In genomic region chr12:12546314-12546772, GRCh38 we compare ENCODE assay signal across 1 cellular context.
A peak's percentile ranks its signal among the peaks of the same experiment; 100 is the strongest.
TF ChIP-seq lines count a peak whose summit lies in the region.

No MANE protein-coding gene starts in this region.

TF ChIP-seq in HepG2, 621 proteins besides CTCF, POLR2A, EP300 and RAD21 (continued from another document and continues in another):
- peak; percentile 90 for TF ChIP-seq HNF1B (CRISPR knock-in tag; IDR thresholded peaks at IDR 0.05)
- peak; percentile 98 for TF ChIP-seq FOXP4 (CRISPR knock-in tag; IDR thresholded peaks at IDR 0.05)
- TF ChIP-seq ZFYVE20 (CRISPR knock-in tag; IDR thresholded peaks at IDR 0.05; ENCODE audit: borderline replicate concordance, low read depth), result no peak
- no peak for TF ChIP-seq POGK (CRISPR knock-in tag; conservative IDR thresholded peaks at IDR 0.05)
- no peak for TF ChIP-seq ZNF713 (CRISPR knock-in tag; IDR thresholded peaks at IDR 0.05)
- TF ChIP-seq ZMYM4 (CRISPR knock-in tag; IDR thresholded peaks at IDR 0.05), result peak; percentile 86
- no peak for TF ChIP-seq BRCA1 (CRISPR knock-in tag; IDR thresholded peaks at IDR 0.05)
- no peak for TF ChIP-seq GRHL1 (CRISPR knock-in tag; conservative IDR thresholded peaks at IDR 0.05)
- peak; percentile 91 for TF ChIP-seq RARA (CRISPR knock-in tag; IDR thresholded peaks at IDR 0.05)
- TF ChIP-seq ZNF263 (CRISPR knock-in tag; IDR thresholded peaks at IDR 0.05), result no peak
- peak; percentile 96 for TF ChIP-seq FOXP1 (IDR thresholded peaks at IDR 0.05)
- peak; percentile 98 for TF ChIP-seq FOXP1 (CRISPR knock-in tag; IDR thresholded peaks at IDR 0.05)
- TF ChIP-seq ATF1 (CRISPR knock-in tag; IDR thresholded peaks at IDR 0.05), result 0 out of 2 replicates have a peak, but pooled peaks have one; percentile 47
- peak; percentile 82; the same call in 1 of the 2 replicates for TF ChIP-seq ZBTB34 (CRISPR knock-in tag; IDR thresholded peaks at IDR 0.05)
- TF ChIP-seq ELF3 (CRISPR knock-in tag; IDR thresholded peaks at IDR 0.05), result peak; percentile 68
- TF ChIP-seq BCL6 (CRISPR knock-in tag; IDR thresholded peaks at IDR 0.05), result peak; percentile 84
- TF ChIP-seq RBM39 (IDR thresholded peaks at IDR 0.05; ENCODE audit: low read depth, low read length, poor library complexity, severe bottlenecking), result no peak
- no peak for TF ChIP-seq RFX1 (IDR thresholded peaks at IDR 0.05)
- no peak for TF ChIP-seq MAZ (IDR thresholded peaks at IDR 0.05; ENCODE audit: borderline replicate concordance, low read depth, low read length)
- TF ChIP-seq MAZ (CRISPR knock-in tag; IDR thresholded peaks at IDR 0.05; ENCODE audit: low read depth), result no peak
- TF ChIP-seq MED8 (CRISPR knock-in tag; IDR thresholded peaks at IDR 0.05; ENCODE audit: insufficient replicate concordance), result peak; percentile 83
- no peak for TF ChIP-seq MZF1 (CRISPR knock-in tag; IDR thresholded peaks at IDR 0.05; ENCODE audit: borderline replicate concordance)
- no peak for TF ChIP-seq HNRNPL (IDR thresholded peaks at IDR 0.05; ENCODE audit: low read depth, low read length)
- TF ChIP-seq ZNF143 (CRISPR knock-in tag; IDR thresholded peaks at IDR 0.05), result no peak
- TF ChIP-seq AGO2 (optimal IDR thresholded peaks at IDR 0.05; ENCODE audit: low read depth, low read length), result no peak
- TF ChIP-seq PTBP1 (IDR thresholded peaks at IDR 0.05; ENCODE audit: low read depth, low read length, poor library complexity, severe bottlenecking), result no peak
- no peak for TF ChIP-seq KIAA2018 (CRISPR knock-in tag; IDR thresholded peaks at IDR 0.05; ENCODE audit: borderline replicate concordance)
- TF ChIP-seq ARID3A (IDR thresholded peaks at IDR 0.05; ENCODE audit: low read depth, low read length), result 0 out of 2 replicates have a peak, but pooled peaks have one; percentile 72
- TF ChIP-seq TCF12 (IDR thresholded peaks at IDR 0.05), result no peak
- peak; percentile 80; the same call in 1 of the 2 replicates for TF ChIP-seq TCF12 (CRISPR knock-in tag; IDR thresholded peaks at IDR 0.05)
- TF ChIP-seq FOXK1 (CRISPR knock-in tag; IDR thresholded peaks at IDR 0.05; ENCODE audit: borderline replicate concordance, low read depth), result peak; percentile 92
- TF ChIP-seq ZNF253 (CRISPR knock-in tag; IDR thresholded peaks at IDR 0.05; ENCODE audit: borderline replicate concordance), result no peak
- no peak for TF ChIP-seq ZNF264 (CRISPR knock-in tag; IDR thresholded peaks at IDR 0.05)
- peak; percentile 61; the same call in 1 of the 2 replicates for TF ChIP-seq SIX1 (CRISPR knock-in tag; IDR thresholded peaks at IDR 0.05; ENCODE audit: borderline replicate concordance)
- TF ChIP-seq SIN3B (IDR thresholded peaks at IDR 0.05; ENCODE audit: low read length), result 0 out of 2 replicates have a peak, but pooled peaks have one; percentile 27
- TF ChIP-seq BORCS8-MEF2B (CRISPR knock-in tag; IDR thresholded peaks at IDR 0.05), result no peak
- no peak for TF ChIP-seq ZNF619 (CRISPR knock-in tag; IDR thresholded peaks at IDR 0.05)
- no peak for TF ChIP-seq FUBP1 (CRISPR knock-in tag; IDR thresholded peaks at IDR 0.05; ENCODE audit: borderline replicate concordance)
- no peak for TF ChIP-seq ZNF790 (CRISPR knock-in tag; IDR thresholded peaks at IDR 0.05; ENCODE audit: borderline replicate concordance)
- TF ChIP-seq ZNF883 (CRISPR knock-in tag; IDR thresholded peaks at IDR 0.05; ENCODE audit: not compliant biosample characterization), result no peak
- peak; percentile 51; the same call in 1 of the 2 replicates for TF ChIP-seq KLF9 (CRISPR knock-in tag; IDR thresholded peaks at IDR 0.05; ENCODE audit: low read depth)
- no peak for TF ChIP-seq THAP8 (CRISPR knock-in tag; IDR thresholded peaks at IDR 0.05; ENCODE audit: borderline replicate concordance)
